Comparison of ENCODE assay signal across 8 cellular contexts in genomic region chr19:45440873-45441654, GRCh38. TPM values are rescaled to one million over a fixed set of nuclear protein-coding genes. Genes with fewer than 3 reads are reported as not detected.
A peak's percentile ranks its signal among the peaks of the same experiment; 100 is the strongest.
DNase-seq lines count a peak whose midpoint lies in the region; ATAC-seq, FAIRE-seq and TF ChIP-seq lines count a peak whose summit lies in the region.

No MANE protein-coding gene starts in this region.

- 88 to 93% methylated on average over 7 to 9 of the region's 9 CpGs for WGBS in endodermal cell (ENCODE audit: insufficient coverage in 1 of 2, insufficient read length in 1 of 2), 2 experiments
- 88% methylated on average over 9 of the region's 9 CpGs for WGBS in sigmoid colon, 2 donors

- peak overlapping the region; percentile 56 for H3K4me3 Mint-ChIP-seq in endodermal cell

- no peaks in the 10 kb centered on the region for H3K9me3 Mint-ChIP-seq in endodermal cell

- H3K9ac ChIP-seq in NT2/D1 (ENCODE audit: insufficient read length, low read depth) (peak overlapping the region; percentile 57), endodermal cell (ENCODE audit: extremely low read depth, low read length, poor library complexity, severe bottlenecking) (no peak overlapping the region)

- H3K4me1 Mint-ChIP-seq in endodermal cell = peaks cover 13% of the 10 kb centered on the region

- no peak for TF ChIP-seq EP300 in sigmoid colon (IDR thresholded peaks at IDR 0.05)

- H3K27me3 ChIP-seq in NT2/D1 (ENCODE audit: insufficient read depth, insufficient read length) (no peaks in the 10 kb centered on the region), endodermal cell (ENCODE audit: control insufficient read depth, insufficient read depth, low read length, poor library complexity, severe bottlenecking) (no peaks in the 10 kb centered on the region), sigmoid colon (no peaks in the 10 kb centered on the region)

- TF ChIP-seq POLR2A in sigmoid colon (IDR thresholded peaks at IDR 0.05) (no peak), H54 (IDR thresholded peaks at IDR 0.05; ENCODE audit: low read depth, low read length) (no peak)

- intact Hi-C loops in sigmoid colon (cut with DNase I) = no loop called here

- H3K4me3 ChIP-seq in NT2/D1 (ENCODE audit: insufficient read length, low read depth) = no peak overlapping the region
- no peak overlapping the region for H3K4me3 ChIP-seq in endodermal cell (ENCODE audit: low read length)
- H3K4me3 ChIP-seq in sigmoid colon = no peak overlapping the region

- no peak for TF ChIP-seq CTCF in endodermal cell (conservative IDR thresholded peaks at IDR 0.05)
- TF ChIP-seq CTCF in sigmoid colon (IDR thresholded peaks at IDR 0.05) = no peak

- H3K9me3 ChIP-seq in NT2/D1 (ENCODE audit: insufficient read depth, low read length) (no peaks in the 10 kb centered on the region), endodermal cell (ENCODE audit: control insufficient read depth, low read length) (no peaks in the 10 kb centered on the region), sigmoid colon (no peaks in the 10 kb centered on the region)

- H3K27me3 Mint-ChIP-seq in endodermal cell (ENCODE audit: insufficient read depth) = peaks cover 4% of the 10 kb centered on the region

- H3K4me1 ChIP-seq in NT2/D1 (ENCODE audit: insufficient read depth, insufficient read length) (peaks cover 11% of the 10 kb centered on the region), endodermal cell (ENCODE audit: control insufficient read depth, insufficient read depth, low read length) (peaks cover 2% of the 10 kb centered on the region), sigmoid colon (peaks cover 0 to 36% (median 32%) of the 10 kb centered on the region in 4 donors)

- FAIRE-seq in G401.6 (lab: Jason Lieb, UNC) (peak; percentile 93), H54 (lab: Jason Lieb, UNC) (no peak)

- H3K27ac Mint-ChIP-seq in endodermal cell = no peak overlapping the region

- H3K36me3 ChIP-seq in NT2/D1 (ENCODE audit: insufficient read depth, insufficient read length, low read length) = no peaks in the 10 kb centered on the region
- no peaks in the 10 kb centered on the region for H3K36me3 ChIP-seq in endodermal cell (ENCODE audit: control insufficient read depth, insufficient read depth, low read length)
- H3K36me3 ChIP-seq in sigmoid colon = no peaks in the 10 kb centered on the region

- ATAC-seq in GM18907 (IDR thresholded peaks at IDR 0.05; ENCODE audit: unreplicated experiment) = no peak

- no peaks in the 10 kb centered on the region for H3K36me3 Mint-ChIP-seq in endodermal cell (ENCODE audit: low read depth)

- H3K27ac ChIP-seq in endodermal cell (ENCODE audit: low read depth, low read length) = no peak overlapping the region
- peak overlapping the region; percentile 93 to 96 (median 94) for H3K27ac ChIP-seq in sigmoid colon

- DNase-seq in NT2/D1 (ENCODE audit: low read depth, low spot score) (no peak), endodermal cell (peak; percentile 80), sigmoid colon (no peak), H54 (ENCODE audit: insufficient read length, low spot score) (no peak), KG1 (lab: John Stamatoyannopoulos, UW) (no peak)
- no peak for DNase-seq in activated CD4-positive, CD25-positive, alpha-beta regulatory T cell (lab: John Stamatoyannopoulos, UW)

RNA-seq across cellular contexts. Expression of gene ERCC1, which starts 17.3 kb away (rescaled TPM):
- total RNA-seq in endodermal cell = 10 to 100 TPM; 53.5 to 63.6 TPM
- polyA plus RNA-seq in endodermal cell (2013, experiment 1 of 2) = 70.3 TPM
- 66.1 TPM for polyA plus RNA-seq in endodermal cell (2013, experiment 2 of 2)
- 10 to 100 TPM; 41.8 to 67.0 (median 64.4) TPM for total RNA-seq in sigmoid colon
- 10 to 100 TPM; 27.3 to 31.8 (median 30.1) TPM for polyA plus RNA-seq in sigmoid colon

RNA-seq across cellular contexts. Expression of gene FOSB, which starts 26.7 kb away (rescaled TPM):
- 1 to 10 TPM; 1.6 to 3.0 TPM for total RNA-seq in endodermal cell
- 1.6 TPM for polyA plus RNA-seq in endodermal cell (2013, experiment 1 of 2)
- polyA plus RNA-seq in endodermal cell (2013, experiment 2 of 2) = 1.4 TPM
- 10 to 100 TPM in 3 of 4 donors, 1 to 10 TPM in 1; 1.1 to 28.1 (median 23.1) TPM for total RNA-seq in sigmoid colon
- 10 to 100 TPM in 1 of 3 donors, 1 to 10 TPM in 2; 3.7 to 11.0 (median 5.4) TPM for polyA plus RNA-seq in sigmoid colon

RNA-seq across cellular contexts. Expression of gene POLR1G, which starts 34.6 kb away (rescaled TPM):
- total RNA-seq in endodermal cell (10 to 100 TPM; 13.2 to 16.0 TPM), sigmoid colon (1 to 10 TPM; 1.6 to 4.2 (median 3.8) TPM)
- 6.8 TPM for polyA plus RNA-seq in endodermal cell (2013, experiment 1 of 2)
- polyA plus RNA-seq in endodermal cell (2013, experiment 2 of 2) = 6.2 TPM
- 1 to 10 TPM; 1.2 to 5.6 (median 2.3) TPM for polyA plus RNA-seq in sigmoid colon

RNA-seq across cellular contexts. Expression of gene PPP1R13L, which starts 36.2 kb away (rescaled TPM):
- total RNA-seq in endodermal cell = 10 to 100 TPM; 17.9 to 26.4 TPM
- 21.8 TPM for polyA plus RNA-seq in endodermal cell (2013, experiment 1 of 2)
- polyA plus RNA-seq in endodermal cell (2013, experiment 2 of 2) = 16.7 TPM
- 1 to 10 TPM; 5.8 to 9.4 (median 7.7) TPM for total RNA-seq in sigmoid colon
- polyA plus RNA-seq in sigmoid colon = 10 to 100 TPM; 15.6 to 34.0 (median 18.0) TPM

RNA-seq across cellular contexts. Expression of gene RTN2, which starts 55.8 kb away (rescaled TPM):
- 10 to 100 TPM; 15.7 to 18.5 TPM for total RNA-seq in endodermal cell
- polyA plus RNA-seq in endodermal cell (2013, experiment 1 of 2) = 23.8 TPM
- 25.9 TPM for polyA plus RNA-seq in endodermal cell (2013, experiment 2 of 2)
- total RNA-seq in sigmoid colon = 10 to 100 TPM; 15.0 to 23.5 (median 19.2) TPM
- polyA plus RNA-seq in sigmoid colon = 10 to 100 TPM in 2 of 3 donors, 1 to 10 TPM in 1; 9.5 to 15.0 (median 12.0) TPM
